Comparison of ENCODE assay signal across 8 cellular contexts in genomic region chr10:79202188-79203013, GRCh38.
DNase-seq lines count a peak whose midpoint lies in the region; ATAC-seq lines count a peak whose summit lies in the region.

No MANE protein-coding gene starts in this region.

- H3K36me3 Mint-ChIP-seq in stimulated activated effector memory CD8-positive, alpha-beta T cell treated with anti-CD3 and anti-CD28 coated beads, Interleukin-12 subunit alpha, Interleukin-12 subunit beta, amount 100 ng/mL, for 72 hours, result peaks cover 16% of the 10 kb centered on the region

- peak; percentile 62 for ATAC-seq in stimulated activated effector memory CD8-positive, alpha-beta T cell treated with anti-CD3 and anti-CD28 coated beads, Interleukin-12 subunit alpha, Interleukin-12 subunit beta, amount 100 ng/mL, for 72 hours
- no peak for ATAC-seq in HG03175 (IDR thresholded peaks at IDR 0.05; ENCODE audit: unreplicated experiment)

- peaks cover 7% of the 10 kb centered on the region for H3K4me1 Mint-ChIP-seq in stimulated activated effector memory CD8-positive, alpha-beta T cell treated with anti-CD3 and anti-CD28 coated beads, Interleukin-12 subunit alpha, Interleukin-12 subunit beta, amount 100 ng/mL, for 72 hours

- H3K9me3 Mint-ChIP-seq in stimulated activated effector memory CD8-positive, alpha-beta T cell treated with anti-CD3 and anti-CD28 coated beads, Interleukin-12 subunit alpha, Interleukin-12 subunit beta, amount 100 ng/mL, for 72 hours, result no peaks in the 10 kb centered on the region

- H3K4me3 Mint-ChIP-seq in stimulated activated effector memory CD8-positive, alpha-beta T cell treated with anti-CD3 and anti-CD28 coated beads, Interleukin-12 subunit alpha, Interleukin-12 subunit beta, amount 100 ng/mL, for 72 hours, result no peak overlapping the region

- peak; percentile 42 for DNase-seq in activated CD4-positive, CD25-positive, alpha-beta regulatory T cell treated with anti-CD3 and anti-CD28 coated beads, Interleukin-2, amount 50 U/mL, for 72 hours
- no peak for DNase-seq in activated CD4-positive, CD25-positive, alpha-beta regulatory T cell (lab: John Stamatoyannopoulos, UW)
- DNase-seq in NCI-H226 (peak; percentile 18), iPS-NIHi11 (ENCODE audit: low spot score) (peak; percentile 70), HuH-7 (ENCODE audit: low spot score) (no peak)
- peak; percentile 50 to 63 for DNase-seq in activated T-cell treated with anti-CD3 and anti-CD28 coated beads, Interleukin-2, amount 50 U/mL, for 48 hours
- peak; percentile 29 to 70 for DNase-seq in stimulated activated effector memory CD8-positive, alpha-beta T cell treated with anti-CD3 and anti-CD28 coated beads, Interleukin-12 subunit alpha, Interleukin-12 subunit beta, amount 100 ng/mL, for 72 hours (ENCODE audit: low spot score in 2 of 2)

- no peak overlapping the region for H3K27ac Mint-ChIP-seq in stimulated activated effector memory CD8-positive, alpha-beta T cell treated with anti-CD3 and anti-CD28 coated beads, Interleukin-12 subunit alpha, Interleukin-12 subunit beta, amount 100 ng/mL, for 72 hours

Comparison
In these comparisons a context has a peak if more than half of its experiments do, and no peak if none do; other contexts are left out.
1. DNase-seq: peak in activated CD4-positive, CD25-positive, alpha-beta regulatory T cell treated with anti-CD3 and anti-CD28 coated beads, Interleukin-2, amount 50 U/mL, for 72 hours (single experiment), NCI-H226 (single experiment), activated T-cell treated with anti-CD3 and anti-CD28 coated beads, Interleukin-2, amount 50 U/mL, for 48 hours (2 of 2), iPS-NIHi11 (single experiment) and stimulated activated effector memory CD8-positive, alpha-beta T cell treated with anti-CD3 and anti-CD28 coated beads, Interleukin-12 subunit alpha, Interleukin-12 subunit beta, amount 100 ng/mL, for 72 hours (2 of 2); none in activated CD4-positive, CD25-positive, alpha-beta regulatory T cell (0 of 4) and HuH-7 (single experiment).